1 cellular context compared by ENCODE assay signal in the genomic region with DNA sequence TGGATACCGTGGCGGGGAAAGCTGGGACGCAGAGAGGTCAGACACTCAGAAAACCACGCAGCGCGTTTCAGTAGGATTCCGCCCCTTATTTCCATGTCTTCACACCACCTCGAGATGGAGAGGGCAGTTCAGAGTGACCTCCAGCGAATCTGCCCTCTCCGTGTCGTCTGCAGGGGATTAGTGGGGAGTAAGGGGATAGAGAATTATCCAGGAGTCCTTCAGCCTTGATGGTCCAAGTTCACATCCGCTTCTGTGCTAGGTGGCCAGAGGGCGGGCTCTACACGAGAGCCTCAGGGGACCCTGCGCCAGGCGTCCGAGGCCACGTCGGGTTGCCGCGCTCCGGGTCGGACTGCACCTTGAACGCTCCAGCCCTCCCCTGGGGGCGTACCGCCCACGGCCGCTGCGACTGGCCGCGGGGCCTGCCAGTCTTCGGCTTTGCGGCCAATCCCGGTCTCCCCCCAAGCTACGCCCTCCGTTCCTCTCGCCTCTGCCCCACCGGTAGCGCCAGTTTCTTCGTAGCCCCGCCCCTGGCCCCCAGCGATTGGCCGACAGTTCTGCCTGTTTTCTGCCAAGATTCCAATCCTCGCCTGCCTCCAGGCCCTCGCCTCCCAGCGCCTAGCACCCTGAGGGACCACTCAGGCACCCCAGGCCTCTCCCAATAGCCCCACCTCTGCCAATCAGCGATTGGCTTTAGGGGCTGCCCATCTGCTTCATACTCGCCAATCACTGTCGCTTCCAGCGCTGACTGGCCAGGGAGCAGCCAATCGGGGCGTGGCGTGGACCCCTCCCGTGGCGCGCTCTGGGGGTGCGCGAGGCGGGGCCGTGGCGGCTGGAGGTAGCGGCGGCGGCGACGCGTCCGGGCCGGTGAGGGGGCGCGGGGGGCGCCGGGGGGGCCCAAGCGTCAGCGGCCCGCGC.
TF ChIP-seq lines count a peak whose summit lies in the region.

A gene with protein sequence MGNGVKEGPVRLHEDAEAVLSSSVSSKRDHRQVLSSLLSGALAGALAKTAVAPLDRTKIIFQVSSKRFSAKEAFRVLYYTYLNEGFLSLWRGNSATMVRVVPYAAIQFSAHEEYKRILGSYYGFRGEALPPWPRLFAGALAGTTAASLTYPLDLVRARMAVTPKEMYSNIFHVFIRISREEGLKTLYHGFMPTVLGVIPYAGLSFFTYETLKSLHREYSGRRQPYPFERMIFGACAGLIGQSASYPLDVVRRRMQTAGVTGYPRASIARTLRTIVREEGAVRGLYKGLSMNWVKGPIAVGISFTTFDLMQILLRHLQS (plus strand): TSS at position 812 of the 915 bp plus-strand sequence. CDS start 32,131 bp downstream, outside the sequence.

TF ChIP-seq in K562, 482 proteins besides CTCF, POLR2A, EP300 and RAD21 (continued from another document):
- TF ChIP-seq, protein P1, sequence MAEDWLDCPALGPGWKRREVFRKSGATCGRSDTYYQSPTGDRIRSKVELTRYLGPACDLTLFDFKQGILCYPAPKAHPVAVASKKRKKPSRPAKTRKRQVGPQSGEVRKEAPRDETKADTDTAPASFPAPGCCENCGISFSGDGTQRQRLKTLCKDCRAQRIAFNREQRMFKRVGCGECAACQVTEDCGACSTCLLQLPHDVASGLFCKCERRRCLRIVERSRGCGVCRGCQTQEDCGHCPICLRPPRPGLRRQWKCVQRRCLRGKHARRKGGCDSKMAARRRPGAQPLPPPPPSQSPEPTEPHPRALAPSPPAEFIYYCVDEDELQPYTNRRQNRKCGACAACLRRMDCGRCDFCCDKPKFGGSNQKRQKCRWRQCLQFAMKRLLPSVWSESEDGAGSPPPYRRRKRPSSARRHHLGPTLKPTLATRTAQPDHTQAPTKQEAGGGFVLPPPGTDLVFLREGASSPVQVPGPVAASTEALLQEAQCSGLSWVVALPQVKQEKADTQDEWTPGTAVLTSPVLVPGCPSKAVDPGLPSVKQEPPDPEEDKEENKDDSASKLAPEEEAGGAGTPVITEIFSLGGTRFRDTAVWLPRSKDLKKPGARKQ (CRISPR knock-in tag; IDR thresholded peaks at IDR 0.05), result no peak
- TF ChIP-seq, protein P2, sequence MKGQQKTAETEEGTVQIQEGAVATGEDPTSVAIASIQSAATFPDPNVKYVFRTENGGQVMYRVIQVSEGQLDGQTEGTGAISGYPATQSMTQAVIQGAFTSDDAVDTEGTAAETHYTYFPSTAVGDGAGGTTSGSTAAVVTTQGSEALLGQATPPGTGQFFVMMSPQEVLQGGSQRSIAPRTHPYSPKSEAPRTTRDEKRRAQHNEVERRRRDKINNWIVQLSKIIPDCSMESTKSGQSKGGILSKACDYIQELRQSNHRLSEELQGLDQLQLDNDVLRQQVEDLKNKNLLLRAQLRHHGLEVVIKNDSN (CRISPR knock-in tag; IDR thresholded peaks at IDR 0.05), result peak; percentile 34; the same call in 1 of the 2 replicates
- TF ChIP-seq BRD4 (IDR thresholded peaks at IDR 0.05) (no peak), ZNF41 (CRISPR knock-in tag; conservative IDR thresholded peaks at IDR 0.05) (no peak), RBM25 (IDR thresholded peaks at IDR 0.05; ENCODE audit: low read depth, low read length, severe bottlenecking) (peak; percentile 98), HDAC2 (IDR thresholded peaks at IDR 0.05) (peak; percentile 11; the same call in 1 of the 2 replicates), MAFK (IDR thresholded peaks at IDR 0.05; ENCODE audit: low read length) (no peak), ESRRA (IDR thresholded peaks at IDR 0.05; ENCODE audit: borderline replicate concordance, low read depth) (no peak; the same call in 1 of the 2 replicates), JUN (IDR thresholded peaks at IDR 0.05; ENCODE audit: borderline replicate concordance, low read depth, low read length) (no peak), JUN (CRISPR knock-in tag; IDR thresholded peaks at IDR 0.05; ENCODE audit: borderline replicate concordance) (no peak), KDM4B (IDR thresholded peaks at IDR 0.05; ENCODE audit: borderline replicate concordance in 2 of 2, low read depth in 1 of 2) (no peak), ZNF79 (CRISPR knock-in tag; IDR thresholded peaks at IDR 0.05; ENCODE audit: low read depth) (no peak), CCAR2 (IDR thresholded peaks at IDR 0.05; ENCODE audit: low read depth, low read length) (no peak), POLR2AphosphoS5 (IDR thresholded peaks at IDR 0.05; ENCODE audit: control insufficient read depth, insufficient read depth, low read depth, low read length) (peak; percentile 60), FOXA3 (CRISPR knock-in tag; conservative IDR thresholded peaks at IDR 0.05 in 1 of 2, IDR thresholded peaks at IDR 0.05 in 1 of 2) (no peak), MCM5 (IDR thresholded peaks at IDR 0.05; ENCODE audit: low read depth) (no peak), TSC22D4 (tag; IDR thresholded peaks at IDR 0.05) (no peak), POLR2G (IDR thresholded peaks at IDR 0.05; ENCODE audit: low read depth, low read length) (peak; percentile 84), KDM5B (IDR thresholded peaks at IDR 0.05; ENCODE audit: insufficient replicate concordance, low read depth, low read length) (peak; percentile 47), MTA3 (IDR thresholded peaks at IDR 0.05; ENCODE audit: borderline replicate concordance) (peak; percentile 81; the same call in 1 of the 2 replicates), SREBF1 (IDR thresholded peaks at IDR 0.05; ENCODE audit: borderline replicate concordance, low read depth, low read length) (no peak), ZNF436 (CRISPR knock-in tag; IDR thresholded peaks at IDR 0.05) (no peak), RCOR1 (IDR thresholded peaks at IDR 0.05; ENCODE audit: borderline replicate concordance in 1 of 2, low read depth in 2 of 2, low read length in 2 of 2) (no peak; a peak in 1 of 4 replicates)
- TF ChIP-seq, protein P3, sequence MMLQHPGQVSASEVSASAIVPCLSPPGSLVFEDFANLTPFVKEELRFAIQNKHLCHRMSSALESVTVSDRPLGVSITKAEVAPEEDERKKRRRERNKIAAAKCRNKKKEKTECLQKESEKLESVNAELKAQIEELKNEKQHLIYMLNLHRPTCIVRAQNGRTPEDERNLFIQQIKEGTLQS (IDR thresholded peaks at IDR 0.05), result no peak
- TF ChIP-seq, protein P3 (CRISPR knock-in tag; conservative IDR thresholded peaks at IDR 0.05), result no peak
- TF ChIP-seq, protein P4, sequence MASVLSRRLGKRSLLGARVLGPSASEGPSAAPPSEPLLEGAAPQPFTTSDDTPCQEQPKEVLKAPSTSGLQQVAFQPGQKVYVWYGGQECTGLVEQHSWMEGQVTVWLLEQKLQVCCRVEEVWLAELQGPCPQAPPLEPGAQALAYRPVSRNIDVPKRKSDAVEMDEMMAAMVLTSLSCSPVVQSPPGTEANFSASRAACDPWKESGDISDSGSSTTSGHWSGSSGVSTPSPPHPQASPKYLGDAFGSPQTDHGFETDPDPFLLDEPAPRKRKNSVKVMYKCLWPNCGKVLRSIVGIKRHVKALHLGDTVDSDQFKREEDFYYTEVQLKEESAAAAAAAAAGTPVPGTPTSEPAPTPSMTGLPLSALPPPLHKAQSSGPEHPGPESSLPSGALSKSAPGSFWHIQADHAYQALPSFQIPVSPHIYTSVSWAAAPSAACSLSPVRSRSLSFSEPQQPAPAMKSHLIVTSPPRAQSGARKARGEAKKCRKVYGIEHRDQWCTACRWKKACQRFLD (CRISPR knock-in tag; IDR thresholded peaks at IDR 0.05), result no peak
